Comparison of ENCODE assay signal across 21 cellular contexts in the genomic region with DNA sequence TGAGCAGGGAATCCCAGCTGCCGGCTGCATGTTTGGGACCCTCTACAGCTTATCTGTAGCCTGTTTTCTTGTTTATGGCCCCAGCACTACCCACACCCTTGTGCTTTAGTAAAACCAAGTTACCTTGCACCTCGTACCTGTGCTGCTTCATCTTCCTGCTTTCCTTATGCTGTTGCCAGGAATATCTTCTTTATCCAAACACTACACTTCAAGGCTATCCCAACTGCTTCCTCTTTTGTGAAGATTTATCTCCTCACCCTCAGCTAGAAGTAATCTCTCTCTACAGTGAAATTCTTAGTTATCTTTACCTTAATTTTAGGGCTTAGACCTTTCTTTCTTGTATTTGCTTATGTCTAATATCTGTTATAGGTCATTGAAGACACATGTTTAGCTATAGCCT.
DNase-seq lines count a peak whose midpoint lies in the region; ATAC-seq, FAIRE-seq and TF ChIP-seq lines count a peak whose summit lies in the region.
"Had no signal": no experiment of that assay in that cellular context is flagged by ENCODE, and none has a peak within 500 bp of the region (broad histone marks: within the 10 kb centered on the region; RNA-seq: fewer than 3 reads in every experiment).

No MANE protein-coding gene starts in this region.

- in situ Hi-C loops in K562 (cut with MboI) = no loop called here

- no peak for ATAC-seq in activated T-cell treated with anti-CD3 and anti-CD28 coated beads, Interleukin-2, amount 50 U/mL, for 72 hours (replicated peaks in 1 of 2)
- no peak for ATAC-seq in activated T-cell treated with anti-CD3 and anti-CD28 coated beads, Interleukin-2, amount 50 U/mL, for 4 hours
- ATAC-seq in K562 = peak; percentile 13
- no peak for ATAC-seq in HG02623 (IDR thresholded peaks at IDR 0.05; ENCODE audit: unreplicated experiment)
- no peak for ATAC-seq in GM21529 (IDR thresholded peaks at IDR 0.05; ENCODE audit: unreplicated experiment)
- ATAC-seq: SK-N-SH treated with all-trans-retinoic acid at 6 μM for 48 hours had no signal

- H3K36me3 Mint-ChIP-seq in activated T-cell treated with anti-CD3 and anti-CD28 coated beads, Interleukin-2, amount 50 U/mL, for 72 hours (ENCODE audit: insufficient read depth in 2 of 2) = peaks cover 1% of the 10 kb centered on the region in 2 donors
- peaks cover 19% of the 10 kb centered on the region for H3K36me3 Mint-ChIP-seq in activated T-cell treated with anti-CD3 and anti-CD28 coated beads, Interleukin-2, amount 50 U/mL, for 4 hours (ENCODE audit: insufficient read depth)

- H3K23ac ChIP-seq in trophoblast cell (ENCODE audit: low read length) = no peak overlapping the region

- H3K27ac Mint-ChIP-seq in activated T-cell treated with anti-CD3 and anti-CD28 coated beads, Interleukin-2, amount 50 U/mL, for 72 hours = peak overlapping the region; percentile 53
- H3K27ac Mint-ChIP-seq: B cell, HFFc6 had no signal

- no peaks in the 10 kb centered on the region for H4K20me1 ChIP-seq in K562 (replicated peaks; ENCODE audit: control insufficient read depth, insufficient read depth, low read length)

- intact Hi-C loops in K562 (cut with micrococcal nuclease) = no loop called here

- H3K79me2 ChIP-seq in K562 (ENCODE audit: control insufficient read depth, insufficient read depth, low read length) (peaks cover 26% of the 10 kb centered on the region; the same call in 2 of the 3 replicates), trophoblast cell (ENCODE audit: control insufficient read depth, insufficient read depth, low read length, poor library complexity) (peaks cover 2% of the 10 kb centered on the region)

- TF ChIP-seq POLR2A in K562 (conservative IDR thresholded peaks at IDR 0.05) = no peak

- H2BK12ac ChIP-seq in trophoblast cell (ENCODE audit: low read length) = no peak overlapping the region

- no peaks in the 10 kb centered on the region for H3K27me3 Mint-ChIP-seq in activated T-cell treated with anti-CD3 and anti-CD28 coated beads, Interleukin-2, amount 50 U/mL, for 72 hours (ENCODE audit: low read depth)
- no peaks in the 10 kb centered on the region for H3K27me3 Mint-ChIP-seq in activated T-cell treated with anti-CD3 and anti-CD28 coated beads, Interleukin-2, amount 50 U/mL, for 4 hours (ENCODE audit: low read depth)
- H3K27me3 Mint-ChIP-seq: B cell had no signal

- H3K4me2 ChIP-seq in K562 (ENCODE audit: insufficient read depth, low read length) (peak overlapping the region; percentile 66), trophoblast cell (ENCODE audit: low read length) (no peak overlapping the region)

- no peak for TF ChIP-seq CTCF in K562 (IDR thresholded peaks at IDR 0.05 in 2 of 3, conservative IDR thresholded peaks at IDR 0.05 in 1 of 3; ENCODE audit: insufficient read depth in 2 of 3, low read depth in 1 of 3, low read length in 3 of 3)

- BruUV-seq in K562 (replicated peaks; lab: Mats Ljungman, UMichigan) = no TSS peak

- H4K12ac ChIP-seq in trophoblast cell (ENCODE audit: low read depth, low read length) = no peak overlapping the region

- H3K4me3 Mint-ChIP-seq in activated T-cell treated with anti-CD3 and anti-CD28 coated beads, Interleukin-2, amount 50 U/mL, for 72 hours = no peak overlapping the region
- no peak overlapping the region for H3K4me3 Mint-ChIP-seq in activated T-cell treated with anti-CD3 and anti-CD28 coated beads, Interleukin-2, amount 50 U/mL, for 4 hours
- H3K4me3 Mint-ChIP-seq: B cell, HFFc6 had no signal

- no peak overlapping the region for H2BK5ac ChIP-seq in trophoblast cell (ENCODE audit: low read depth, low read length, poor library complexity)

- H3K14ac ChIP-seq in trophoblast cell (ENCODE audit: low read length) = no peak overlapping the region

- FAIRE-seq in K562 (lab: Jason Lieb, UNC) = no peak
- FAIRE-seq: A204.1 had no signal

- no peak overlapping the region for H2BK120ac ChIP-seq in trophoblast cell (ENCODE audit: insufficient read depth, low read length, poor library complexity)

- H3K36me3 ChIP-seq in K562 (ENCODE audit: control insufficient read depth, insufficient read depth, low read length) (no peaks in the 10 kb centered on the region), trophoblast cell (ENCODE audit: control insufficient read depth in 1 of 2, insufficient read depth in 2 of 2, low read length in 2 of 2) (no peaks in the 10 kb centered on the region)
- H3K36me3 ChIP-seq: Peyer's patch had no signal

- no peak overlapping the region for H2AK5ac ChIP-seq in trophoblast cell (ENCODE audit: low read length)

- no peaks in the 10 kb centered on the region for H3K9me1 ChIP-seq in K562 (ENCODE audit: control insufficient read depth, insufficient read depth, low read length)

- DNase-seq in activated T-cell treated with anti-CD3 and anti-CD28 coated beads, Interleukin-2, amount 50 U/mL, for 72 hours = no peak
- DNase-seq in activated T-cell treated with anti-CD3 and anti-CD28 coated beads, Interleukin-2, amount 50 U/mL, for 4 hours = no peak
- peak; percentile 9 for DNase-seq in MV-4-11 (lab: John Stamatoyannopoulos, UW)
- no peak for DNase-seq in K562 (ENCODE audit: extremely low read depth in 1 of 4, low spot score in 3 of 4)
- DNase-seq in trophoblast cell = no peak
- DNase-seq: DMS79; H7; HFFc6; MM.1S; NCI-H1105; NCI-H146; NCI-H2029; NCI-H2227 treated with DMSO at 0.1 percent for 48 hours; NCI-H510A; NK-92 treated with Interleukin-12 subunit alpha and Interleukin-12 subunit beta, amount 100 ng/mL, for 24 hours; Peyer's patch had no signal

- POLR2A ChIA-PET in K562 (lab: Yijun Ruan, JAX) = no interaction called here

- 16% methylated on average over 2 of the region's 2 CpGs for WGBS in K562 (ENCODE audit: insufficient coverage, low coverage, missing lambda C conversion rate)
- no CpG with 5 or more reads among the region's 2 CpGs for WGBS in trophoblast cell (ENCODE audit: extremely low coverage, insufficient coverage, insufficient read length)

- CTCF ChIA-PET in K562 (lab: Yijun Ruan, JAX; ENCODE audit: low intra/inter-chr PET ratio) = no interaction called here

- no peak overlapping the region for H4K8ac ChIP-seq in trophoblast cell (ENCODE audit: low read depth, low read length)

- no peaks in the 10 kb centered on the region for H3K79me1 ChIP-seq in trophoblast cell (ENCODE audit: low read length)

- H3K9ac ChIP-seq in K562 (ENCODE audit: insufficient read depth in 1 of 2, low read depth in 2 of 2, low read length in 2 of 2) (peak overlapping the region in 1 of 2 experiments; percentile 45; a peak in 2 of 4 replicates), trophoblast cell (ENCODE audit: low read length) (no peak overlapping the region)

- no peak overlapping the region for H3K4me3 ChIP-seq in K562
- H3K4me3 ChIP-seq in trophoblast cell (ENCODE audit: low read depth, low read length) = no peak overlapping the region
- H3K4me3 ChIP-seq: Peyer's patch had no signal

- no peak overlapping the region for H3K4ac ChIP-seq in trophoblast cell (ENCODE audit: low read depth, low read length)

- peaks cover 26% of the 10 kb centered on the region for H3K4me1 Mint-ChIP-seq in activated T-cell treated with anti-CD3 and anti-CD28 coated beads, Interleukin-2, amount 50 U/mL, for 72 hours (ENCODE audit: low read depth)
- peaks cover 28% of the 10 kb centered on the region for H3K4me1 Mint-ChIP-seq in activated T-cell treated with anti-CD3 and anti-CD28 coated beads, Interleukin-2, amount 50 U/mL, for 4 hours (ENCODE audit: low read depth)

- TF ChIP-seq EP300 in K562 (IDR thresholded peaks at IDR 0.05; ENCODE audit: low read length) = no peak

- peak overlapping the region; percentile 23 for H3K18ac ChIP-seq in trophoblast cell (ENCODE audit: low read length)

- H3K27me3 ChIP-seq in K562 (ENCODE audit: control insufficient read depth in 2 of 2, insufficient read depth in 2 of 2, low read length in 2 of 2) (no peaks in the 10 kb centered on the region), trophoblast cell (ENCODE audit: insufficient read depth, low read length) (no peaks in the 10 kb centered on the region)
- H3K27me3 ChIP-seq: Peyer's patch had no signal

- H3K9me3 Mint-ChIP-seq in activated T-cell treated with anti-CD3 and anti-CD28 coated beads, Interleukin-2, amount 50 U/mL, for 72 hours = no peaks in the 10 kb centered on the region
- H3K9me3 Mint-ChIP-seq in activated T-cell treated with anti-CD3 and anti-CD28 coated beads, Interleukin-2, amount 50 U/mL, for 4 hours = no peaks in the 10 kb centered on the region
- H3K9me3 Mint-ChIP-seq: HFFc6 had no signal

- no peak overlapping the region for H4K91ac ChIP-seq in trophoblast cell (ENCODE audit: low read depth, low read length)

- no peak for TF ChIP-seq RAD21 in K562 (CRISPR knock-in tag; conservative IDR thresholded peaks at IDR 0.05 in 1 of 2, IDR thresholded peaks at IDR 0.05 in 1 of 2)

- H3K4me1 ChIP-seq in K562 (replicated peaks in 1 of 2; ENCODE audit: control insufficient read depth in 2 of 2, insufficient read depth in 2 of 2, low read length in 2 of 2) (peaks cover 10 to 66% of the 10 kb centered on the region in 2 experiments; a peak in 4 of 5 replicates), trophoblast cell (ENCODE audit: control insufficient read depth in 1 of 2, insufficient read depth in 2 of 2, low read length in 2 of 2) (peaks cover 2 to 3% of the 10 kb centered on the region in 2 experiments)

- H3K27ac ChIP-seq in K562 (ENCODE audit: extremely low read depth, low read depth, low read length) (peak overlapping the region; percentile 88), trophoblast cell (ENCODE audit: low read depth, low read length) (no peak overlapping the region)
- H3K27ac ChIP-seq: Peyer's patch had no signal

- H3K9me3 ChIP-seq in K562 (replicated peaks; ENCODE audit: control insufficient read depth, insufficient read depth, low read depth, low read length) (no peaks in the 10 kb centered on the region), trophoblast cell (ENCODE audit: insufficient read depth, low read depth, low read length) (no peaks in the 10 kb centered on the region)
- H3K9me3 ChIP-seq: Peyer's patch had no signal

- H2AFZ ChIP-seq in K562 (ENCODE audit: low read depth, low read length) = no peak overlapping the region
- no peak overlapping the region for H2AFZ ChIP-seq in trophoblast cell (ENCODE audit: insufficient read depth, low read length, poor library complexity)

TF ChIP-seq in K562, 482 proteins besides CTCF, POLR2A, EP300 and RAD21 (continues in another document):
- TF ChIP-seq CCAR2 (IDR thresholded peaks at IDR 0.05; ENCODE audit: low read depth, low read length) = no peak
- no peak for TF ChIP-seq DNMT1 (IDR thresholded peaks at IDR 0.05)
- TF ChIP-seq HMGXB4 (CRISPR knock-in tag; IDR thresholded peaks at IDR 0.05) = no peak
